Comparison of ENCODE assay signal across 16 cellular contexts in the genomic region with DNA sequence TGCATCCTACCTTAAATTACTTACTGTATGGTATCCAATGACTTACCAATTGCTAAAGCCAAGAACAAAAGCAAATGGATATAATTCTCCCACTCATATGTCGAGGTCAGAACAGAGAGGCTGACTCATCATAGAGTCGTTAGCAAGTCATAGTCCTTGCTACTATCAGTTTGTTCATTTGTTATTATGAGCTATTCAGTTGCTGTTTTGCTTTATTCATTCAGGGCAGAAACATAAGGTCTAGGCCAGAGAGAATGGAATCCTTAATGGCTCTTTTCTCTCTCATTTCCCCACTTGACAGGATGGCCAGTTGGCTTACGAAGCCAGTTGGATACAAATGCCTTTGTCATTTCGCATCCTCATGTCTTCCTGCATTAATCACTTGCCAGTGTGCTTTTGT.
DNase-seq lines count a peak whose midpoint lies in the region; ATAC-seq and TF ChIP-seq lines count a peak whose summit lies in the region.
"Had no signal": no experiment of that assay in that cellular context is flagged by ENCODE, and none has a peak within 500 bp of the region (broad histone marks: within the 10 kb centered on the region; RNA-seq: fewer than 3 reads in every experiment).

No MANE protein-coding gene starts in this region.

- no peak for TF ChIP-seq CTCF in right atrium auricular region (IDR thresholded peaks at IDR 0.05)
- TF ChIP-seq CTCF in ovary (IDR thresholded peaks at IDR 0.05), result no peak

- H3K27me3 ChIP-seq in right atrium auricular region (no peaks in the 10 kb centered on the region), ovary (no peaks in the 10 kb centered on the region)

- H3K9me3 ChIP-seq in right atrium auricular region (no peaks in the 10 kb centered on the region), ovary (no peaks in the 10 kb centered on the region)

- no peak overlapping the region for H3K27ac ChIP-seq in right atrium auricular region
- no peak overlapping the region for H3K27ac ChIP-seq in ovary

- no peak for ATAC-seq in GM19395 (IDR thresholded peaks at IDR 0.05; ENCODE audit: unreplicated experiment)

- H3K4me3 ChIP-seq in right atrium auricular region (no peak overlapping the region), ovary (no peak overlapping the region)

- 29 to 33% (median 31%) methylated on average over 4 of the region's 4 CpGs for WGBS in ovary, 3 donors

- no peak for TF ChIP-seq POLR2A in ovary (IDR thresholded peaks at IDR 0.05)

- H3K36me3 ChIP-seq in right atrium auricular region, result no peaks in the 10 kb centered on the region
- no peaks in the 10 kb centered on the region for H3K36me3 ChIP-seq in ovary

- no peaks in the 10 kb centered on the region for H3K4me1 ChIP-seq in right atrium auricular region
- H3K4me1 ChIP-seq in ovary (ENCODE audit: insufficient read depth), result no peaks in the 10 kb centered on the region

- TF ChIP-seq EP300 in ovary (IDR thresholded peaks at IDR 0.05), result no peak

- DNase-seq in AG20443 (ENCODE audit: low spot score) (peak; percentile 38), HS-5 (ENCODE audit: low read depth) (peak; percentile 42), amniotic epithelial cell (ENCODE audit: low read depth) (peak; percentile 79), iPS-NIHi11 (ENCODE audit: low spot score) (peak; percentile 50), right atrium auricular region (ENCODE audit: low spot score) (no peak), NCI-H1930 (lab: John Stamatoyannopoulos, UW) (no peak), ovary (no peak)
- DNase-seq: activated CD4-positive, CD25-positive, alpha-beta regulatory T cell; activated T-cell treated with anti-CD3 and anti-CD28 coated beads for 4 hours; aorta; KG1; NCI-H82; posterior cingulate gyrus; stimulated activated CD4-positive, alpha-beta T cell treated with anti-CD3 and anti-CD28 coated beads, Interleukin-4, amount 100 ng/mL, for 1 hour; stimulated activated naive CD4-positive, alpha-beta T cell treated with Interleukin-2 at 50 U/mL for 16 hours had no signal

- intact Hi-C loops in ovary (cut with DNase I), result no loop called here

Comparison
In these comparisons a context has a peak if more than half of its experiments do, and no peak if none do; other contexts are left out.
1. DNase-seq: peak in AG20443 (single experiment), HS-5 (single experiment), amniotic epithelial cell (single experiment) and iPS-NIHi11 (single experiment); none in right atrium auricular region (single experiment), NCI-H1930 (0 of 2) and ovary (0 of 5).